In genomic region chr11:132914600-132914999, GRCh38 we compare ENCODE assay signal across 23 cellular contexts.
"Had no signal": no experiment of that assay in that cellular context is flagged by ENCODE, and none has a peak within 500 bp of the region (broad histone marks: within the 10 kb centered on the region; RNA-seq: fewer than 3 reads in every experiment).

No MANE protein-coding gene starts in this region.

- H3K4me3 Mint-ChIP-seq: activated CD8-positive, alpha-beta memory T cell treated with anti-CD3 and anti-CD28 coated beads, Interleukin-2, amount 10 ng/mL, durations not matched to agents 7 days and 5 days; activated CD8-positive, alpha-beta T cell treated with anti-CD3 and anti-CD28 coated beads, Interleukin-2, amount 10 ng/mL, durations not matched to agents 7 days and 5 days; activated naive CD4-positive, alpha-beta T cell treated with anti-CD3 and anti-CD28 coated beads for 36 hours; activated naive CD8-positive, alpha-beta T cell; activated T-cell treated with anti-CD3 and anti-CD28 coated beads, Interleukin-2, amount 50 U/mL, for 4 hours had no signal

- ATAC-seq: activated CD4-positive, CD25-positive, alpha-beta regulatory T cell treated with anti-CD3 and anti-CD28 coated beads, Interleukin-2, amount 50 U/mL, for 24 hours; activated CD8-positive, alpha-beta memory T cell treated with anti-CD3 and anti-CD28 coated beads, Interleukin-2, amount 10 ng/mL, durations not matched to agents 7 days and 5 days; activated CD8-positive, alpha-beta T cell treated with anti-CD3 and anti-CD28 coated beads, Interleukin-2, amount 10 ng/mL, durations not matched to agents 7 days and 5 days; activated T-cell treated with anti-CD3 and anti-CD28 coated beads, Interleukin-2, amount 50 U/mL, for 4 hours; Right ventricle myocardium inferior had no signal

- H3K9ac ChIP-seq: SK-N-SH had no signal

- H3K9me3 Mint-ChIP-seq: activated naive CD4-positive, alpha-beta T cell treated with anti-CD3 and anti-CD28 coated beads for 36 hours; activated T-cell treated with anti-CD3 and anti-CD28 coated beads, Interleukin-2, amount 50 U/mL, for 4 hours had no signal

- H3K4me1 Mint-ChIP-seq: activated CD8-positive, alpha-beta memory T cell treated with anti-CD3 and anti-CD28 coated beads, Interleukin-2, amount 10 ng/mL, durations not matched to agents 7 days and 5 days had no signal

- H3K27ac Mint-ChIP-seq: activated CD8-positive, alpha-beta memory T cell treated with anti-CD3 and anti-CD28 coated beads, Interleukin-2, amount 10 ng/mL, durations not matched to agents 7 days and 5 days; activated CD8-positive, alpha-beta T cell treated with anti-CD3 and anti-CD28 coated beads, Interleukin-2, amount 10 ng/mL, durations not matched to agents 7 days and 5 days; activated naive CD4-positive, alpha-beta T cell treated with anti-CD3 and anti-CD28 coated beads for 36 hours; activated naive CD8-positive, alpha-beta T cell had no signal

- H3K9me3 ChIP-seq: SK-N-SH had no signal

- H3K27ac ChIP-seq: WERI-Rb-1 had no signal

- H3K36me3 ChIP-seq: WERI-Rb-1 had no signal

- DNase-seq: activated CD4-positive, alpha-beta T cell treated with anti-CD3 and anti-CD28 coated beads for 4 hours; activated CD4-positive, alpha-beta T cell treated with anti-CD3 and anti-CD28 coated beads, Interleukin-2, amount 50 U/mL, for 4 hours; activated CD8-positive, alpha-beta memory T cell treated with anti-CD3 and anti-CD28 coated beads, Interleukin-2, amount 10 ng/mL, durations not matched to agents 7 days and 5 days; activated CD8-positive, alpha-beta T cell treated with anti-CD3 and anti-CD28 coated beads, Interleukin-2, amount 10 ng/mL, durations not matched to agents 7 days and 5 days; activated effector memory CD4-positive, alpha-beta T cell treated with anti-CD3 and anti-CD28 coated beads, Interleukin-2, amount 50 U/mL, for 16 hours; activated naive CD4-positive, alpha-beta T cell treated with anti-CD3 and anti-CD28 coated beads for 36 hours; activated T-cell treated with anti-CD3 and anti-CD28 coated beads, Interleukin-2, amount 50 U/mL, for 4 hours; amygdala; caudate nucleus; NCI-H1092; NCI-H1930; NCI-H2171 treated with DMSO at 0.1 percent for 48 hours; NCI-H345; NCI-H510A; NCI-H526 treated with DMSO at 0.1 percent for 48 hours; NCI-H82; RPMI8226; SK-N-SH; T-helper 1 cell; WERI-Rb-1 had no signal

- H3K4me2 ChIP-seq: SK-N-SH had no signal

- H3K36me3 Mint-ChIP-seq: activated CD8-positive, alpha-beta memory T cell treated with anti-CD3 and anti-CD28 coated beads, Interleukin-2, amount 10 ng/mL, durations not matched to agents 7 days and 5 days; activated naive CD8-positive, alpha-beta T cell had no signal

- H3K27me3 Mint-ChIP-seq: activated CD8-positive, alpha-beta memory T cell treated with anti-CD3 and anti-CD28 coated beads, Interleukin-2, amount 10 ng/mL, durations not matched to agents 7 days and 5 days; activated naive CD8-positive, alpha-beta T cell had no signal
